Comparison of ENCODE assay signal across 25 cellular contexts in the genomic region with DNA sequence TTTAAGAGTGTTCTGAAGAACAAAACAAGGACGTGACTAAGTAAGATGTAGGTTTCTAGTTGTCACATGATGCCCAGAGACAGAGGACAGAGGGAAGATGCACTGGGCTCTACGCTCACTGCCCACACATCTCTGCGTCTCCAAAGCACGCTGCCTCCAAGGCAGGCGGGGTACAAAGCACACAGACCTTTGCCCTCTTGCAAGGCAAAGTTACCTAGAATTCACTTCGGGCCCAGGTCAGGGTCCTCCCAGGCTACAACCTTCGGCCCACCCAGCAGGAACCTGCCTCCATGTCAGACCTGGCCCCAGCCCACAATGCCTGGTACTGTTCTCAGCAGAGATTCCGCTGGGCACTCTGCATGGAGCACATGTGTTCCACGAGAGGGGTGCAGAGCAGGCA. TPM values are rescaled to one million over a fixed set of nuclear protein-coding genes. Genes with fewer than 3 reads are reported as not detected.
DNase-seq lines count a peak whose midpoint lies in the region; ATAC-seq, FAIRE-seq and TF ChIP-seq lines count a peak whose summit lies in the region.
"Had no signal": no experiment of that assay in that cellular context is flagged by ENCODE, and none has a peak within 500 bp of the region (broad histone marks: within the 10 kb centered on the region; RNA-seq: fewer than 3 reads in every experiment).

No MANE protein-coding gene starts in this region.

- no peak overlapping the region for H2BK12ac ChIP-seq in trophoblast cell (ENCODE audit: low read length)

- H4K91ac ChIP-seq in trophoblast cell (ENCODE audit: low read depth, low read length): no peak overlapping the region

- CTCF ChIA-PET in A549 (lab: Yijun Ruan, JAX): interaction anchor here (1.1 kb wide), 1 partner anchor 13 kb away, joined by 3 read pairs; no protein-coding TSS in a partner anchor
- CTCF ChIA-PET in HepG2 (lab: Yijun Ruan, JAX; ENCODE audit: low intra/inter-chr PET ratio, low total read pairs): no interaction called here

- POLR2A ChIA-PET in A549 (lab: Yijun Ruan, JAX) (no interaction called here), HepG2 (lab: Yijun Ruan, JAX) (no interaction called here)

- H3K79me1 ChIP-seq in trophoblast cell (ENCODE audit: low read length): no peaks in the 10 kb centered on the region

- DNase-seq in A549 (ENCODE audit: low read depth in 1 of 2, low spot score in 1 of 2) (no peak), HepG2 (ENCODE audit: low spot score) (no peak), trophoblast cell (no peak), DMS153 (lab: John Stamatoyannopoulos, UW) (no peak), breast epithelium (ENCODE audit: low spot score in 2 of 2) (no peak), BE2C (no peak)
- DNase-seq: ACHN; AML-193; Caco-2; CD4-positive, CD25-positive, alpha-beta regulatory T cell; CD8-positive, alpha-beta T cell; DMS 273 treated with DMSO at 0.1 percent for 48 hours; DMS53; DMS79 treated with DMSO at 0.1 percent for 48 hours; GM23248; H7; HCEC 1CT had no signal

- no peak overlapping the region for H3K9ac ChIP-seq in HepG2 (ENCODE audit: insufficient read depth, low read depth, low read length)
- no peak overlapping the region for H3K9ac ChIP-seq in trophoblast cell (ENCODE audit: low read length)
- H3K9ac ChIP-seq: GM23248 had no signal

- WGBS in A549 (ENCODE audit: missing lambda C conversion rate): 84% methylated on average over 8 of the region's 9 CpGs
- 61% methylated on average over 5 of the region's 9 CpGs for WGBS in HepG2 (ENCODE audit: low lambda C conversion rate)
- no CpG with 5 or more reads among the region's 9 CpGs for WGBS in trophoblast cell (ENCODE audit: extremely low coverage, insufficient coverage, insufficient read length)

- no peaks in the 10 kb centered on the region for H3K27me3 ChIP-seq in HepG2 (ENCODE audit: control insufficient read depth in 1 of 2, insufficient read depth in 2 of 2, low read length in 2 of 2)
- no peaks in the 10 kb centered on the region for H3K27me3 ChIP-seq in trophoblast cell (ENCODE audit: insufficient read depth, low read length)
- no peaks in the 10 kb centered on the region for H3K27me3 ChIP-seq in breast epithelium
- peaks cover 39% of the 10 kb centered on the region for H3K27me3 ChIP-seq in BE2C

- TF ChIP-seq CTCF in A549 (IDR thresholded peaks at IDR 0.05): no peak
- no peak for TF ChIP-seq CTCF in HepG2 (CRISPR knock-in tag; IDR thresholded peaks at IDR 0.05)
- TF ChIP-seq CTCF in breast epithelium (IDR thresholded peaks at IDR 0.05): no peak
- TF ChIP-seq CTCF in BE2C (IDR thresholded peaks at IDR 0.05; ENCODE audit: low read depth, low read length): no peak

- no peak overlapping the region for H2AK5ac ChIP-seq in trophoblast cell (ENCODE audit: low read length)

- H3K4me3 ChIP-seq in A549 (no peak overlapping the region), HepG2 (replicated peaks in 1 of 3; ENCODE audit: insufficient read depth in 1 of 3, low read depth in 2 of 3, low read length in 3 of 3) (no peak overlapping the region), trophoblast cell (ENCODE audit: low read depth, low read length) (no peak overlapping the region), breast epithelium (no peak overlapping the region), BE2C (ENCODE audit: low read depth, low read length) (no peak overlapping the region)
- H3K4me3 ChIP-seq: GM23248 had no signal

- H2BK120ac ChIP-seq in trophoblast cell (ENCODE audit: insufficient read depth, low read length, poor library complexity): no peak overlapping the region

- H3K36me3 ChIP-seq in HepG2 (replicated peaks in 1 of 2; ENCODE audit: control insufficient read depth in 1 of 2, insufficient read depth in 2 of 2, low read length in 2 of 2) (no peaks in the 10 kb centered on the region), trophoblast cell (ENCODE audit: control insufficient read depth in 1 of 2, insufficient read depth in 2 of 2, low read length in 2 of 2) (peaks cover 0 to 7% of the 10 kb centered on the region in 2 experiments), breast epithelium (no peaks in the 10 kb centered on the region), BE2C (no peaks in the 10 kb centered on the region)

- H3K4me2 ChIP-seq in A549 (no peak overlapping the region), HepG2 (ENCODE audit: low read depth, low read length) (no peak overlapping the region), trophoblast cell (ENCODE audit: low read length) (no peak overlapping the region)

- H2AFZ ChIP-seq in HepG2 (ENCODE audit: low read length) (no peak overlapping the region), trophoblast cell (ENCODE audit: insufficient read depth, low read length, poor library complexity) (no peak overlapping the region)
- H2AFZ ChIP-seq: GM23248 had no signal

- no peak for TF ChIP-seq POLR2A in A549 (IDR thresholded peaks at IDR 0.05; ENCODE audit: low read length)
- no peak for TF ChIP-seq POLR2A in HepG2 (IDR thresholded peaks at IDR 0.05; ENCODE audit: insufficient read depth in 1 of 2, low read depth in 2 of 2, low read length in 2 of 2)
- no peak for TF ChIP-seq POLR2A in breast epithelium (IDR thresholded peaks at IDR 0.05)

- H3K4me1 ChIP-seq in A549 (no peaks in the 10 kb centered on the region), HepG2 (ENCODE audit: insufficient read depth, low read length) (peaks cover 49% of the 10 kb centered on the region), trophoblast cell (ENCODE audit: control insufficient read depth in 1 of 2, insufficient read depth in 2 of 2, low read length in 2 of 2) (peaks cover 0 to 9% of the 10 kb centered on the region in 2 experiments), breast epithelium (no peaks in the 10 kb centered on the region), BE2C (no peaks in the 10 kb centered on the region)
- H3K4me1 ChIP-seq: Caco-2 had no signal

- H3K79me2 ChIP-seq in HepG2 (ENCODE audit: insufficient read depth, low read length): no peaks in the 10 kb centered on the region
- peaks cover 1% of the 10 kb centered on the region for H3K79me2 ChIP-seq in trophoblast cell (ENCODE audit: control insufficient read depth, insufficient read depth, low read length, poor library complexity)

- H3K4ac ChIP-seq in trophoblast cell (ENCODE audit: low read depth, low read length): no peak overlapping the region

- no peak for ATAC-seq in A549
- peak; percentile 13 for ATAC-seq in esophagus mucosa
- no peak for ATAC-seq in HepG2
- ATAC-seq in HG02870 (IDR thresholded peaks at IDR 0.05; ENCODE audit: unreplicated experiment): no peak
- ATAC-seq: CD8-positive, alpha-beta T cell had no signal

- no peak overlapping the region for H2BK5ac ChIP-seq in trophoblast cell (ENCODE audit: low read depth, low read length, poor library complexity)

- H3K14ac ChIP-seq in trophoblast cell (ENCODE audit: low read length): no peak overlapping the region

- H3K18ac ChIP-seq in trophoblast cell (ENCODE audit: low read length): peak overlapping the region; percentile 14

- no peak overlapping the region for H4K12ac ChIP-seq in trophoblast cell (ENCODE audit: low read depth, low read length)

- intact Hi-C loops in HepG2 (cut with micrococcal nuclease; ENCODE audit: unreplicated experiment): no loop called here
- intact Hi-C loops in breast epithelium (cut with DNase I; ENCODE audit: low total_unique reads): no loop called here

- in situ Hi-C loops in HepG2 (cut with HindIII; ENCODE audit: extremely low pct_ligation_motif_present, low pct_unique_long_range_greater_than_20kb): no loop called here

- no peak for FAIRE-seq in A549 (lab: Jason Lieb, UNC)
- no peak for FAIRE-seq in HepG2 (lab: Jason Lieb, UNC)
- FAIRE-seq: A204.1, G401.6, GM12892, H1 had no signal

- H4K8ac ChIP-seq in trophoblast cell (ENCODE audit: low read depth, low read length): no peak overlapping the region

- no peak for TF ChIP-seq RAD21 in A549 (conservative IDR thresholded peaks at IDR 0.05 in 1 of 2, IDR thresholded peaks at IDR 0.05 in 1 of 2)
- TF ChIP-seq RAD21 in HepG2 (CRISPR knock-in tag; IDR thresholded peaks at IDR 0.05): no peak

- no TSS peak for BruUV-seq in HepG2 (replicated peaks; lab: Mats Ljungman, UMichigan)

- H3K23ac ChIP-seq in trophoblast cell (ENCODE audit: low read length): no peak overlapping the region

- H3K27ac ChIP-seq in A549 (no peak overlapping the region), HepG2 (ENCODE audit: extremely low read length, insufficient read depth, low read length) (no peak overlapping the region), trophoblast cell (ENCODE audit: low read depth, low read length) (no peak overlapping the region), breast epithelium (no peak overlapping the region)
- H3K27ac ChIP-seq: 22Rv1, C4-2B, GM23248 had no signal

- no peaks in the 10 kb centered on the region for H4K20me1 ChIP-seq in HepG2 (ENCODE audit: insufficient read depth, low read length)

- H3K9me3 ChIP-seq in A549: no peaks in the 10 kb centered on the region
- no peaks in the 10 kb centered on the region for H3K9me3 ChIP-seq in HepG2 (ENCODE audit: low read length)
- no peaks in the 10 kb centered on the region for H3K9me3 ChIP-seq in trophoblast cell (ENCODE audit: insufficient read depth, low read depth, low read length)
- H3K9me3 ChIP-seq in breast epithelium: no peaks in the 10 kb centered on the region
- no peaks in the 10 kb centered on the region for H3K9me3 ChIP-seq in BE2C
- H3K9me3 ChIP-seq: Caco-2 had no signal

- TF ChIP-seq EP300 in A549 (IDR thresholded peaks at IDR 0.05) (no peak), HepG2 (IDR thresholded peaks at IDR 0.05; ENCODE audit: low read depth in 2 of 2, low read length in 2 of 2) (no peak), HepG2 (CRISPR knock-in tag; IDR thresholded peaks at IDR 0.05; ENCODE audit: borderline replicate concordance) (no peak)

RNA-seq across cellular contexts. Expression of a gene that starts 26.5 kb away (rescaled TPM):
- 23.2 and 42.3 TPM in 2 replicates for polyA plus RNA-seq in A549 (2011; rRNA removed)
- 10.1 and 12.7 TPM in 2 replicates for polyA plus RNA-seq in A549 (2012; cell fraction: cytosol; rRNA removed)
- polyA plus RNA-seq in A549 (2012; cell fraction: nucleus; rRNA removed): 19.9 and 33.8 TPM in 2 replicates
- 34.7 to 37.6 TPM (median 37.0 TPM) in 3 replicates for polyA plus RNA-seq in A549 (2017; fragmentation: RNase III; extraction: RNeasy Plus Mini Kit Qiagen cat#74134 plus additional on column Dnase treatment)
- 64.5 and 88.4 TPM in 2 replicates for polyA minus RNA-seq in A549 (2011; rRNA and poly(A)+ RNA removed)
- 14.2 TPM for total RNA-seq in esophagus mucosa
- 6.8 and 8.3 TPM in 2 replicates for total RNA-seq in HepG2 (2016; rRNA removed; fragmentation: Illumina TruSeq; extraction: Trizol)
- 5.3 and 6.7 TPM in 2 replicates for total RNA-seq in HepG2 (2016; cell fraction: cytosol; rRNA removed; fragmentation: Illumina TruSeq; extraction: Trizol; ENCODE audit: low read depth)
- 6.0 and 6.8 TPM in 2 replicates for total RNA-seq in HepG2 (2016; cell fraction: insoluble cytoplasmic fraction; rRNA removed; fragmentation: Illumina TruSeq; extraction: Trizol)
- total RNA-seq in HepG2 (2016; cell fraction: membrane; rRNA removed; fragmentation: Illumina TruSeq; extraction: Trizol): 5.8 and 7.2 TPM in 2 replicates
- total RNA-seq in HepG2 (2016; cell fraction: nucleus; rRNA removed; fragmentation: Illumina TruSeq; extraction: Trizol): 9.6 and 9.8 TPM in 2 replicates
- 4.0 and 5.6 TPM in 2 replicates for polyA plus RNA-seq in HepG2 (2011; rRNA removed)
- 3.2 and 4.2 TPM in 2 replicates for polyA plus RNA-seq in HepG2 (2011; cell fraction: cytosol; rRNA removed)
- polyA plus RNA-seq in HepG2 (2011; cell fraction: nucleus; rRNA removed): 10.8 and 14.7 TPM in 2 replicates
- 5.0 and 10.6 TPM in 2 replicates for polyA plus RNA-seq in HepG2 (2012)
- polyA plus RNA-seq in HepG2 (2016; cell fraction: cytosol; fragmentation: Illumina TruSeq; extraction: Trizol; ENCODE audit: low read depth): 2.0 and 2.5 TPM in 2 replicates
- polyA plus RNA-seq in HepG2 (2016; cell fraction: insoluble cytoplasmic fraction; fragmentation: Illumina TruSeq; extraction: Trizol; ENCODE audit: low read depth): 5.9 and 7.3 TPM in 2 replicates
- 3.6 and 4.4 TPM in 2 replicates for polyA plus RNA-seq in HepG2 (2016; cell fraction: membrane; fragmentation: Illumina TruSeq; extraction: Trizol; ENCODE audit: low read depth)
- 13.4 and 14.4 TPM in 2 replicates for polyA plus RNA-seq in HepG2 (2016; cell fraction: nucleus; fragmentation: Illumina TruSeq; extraction: Trizol; ENCODE audit: insufficient read depth, low read depth)
- polyA minus RNA-seq in HepG2 (2011; rRNA and poly(A)+ RNA removed; ENCODE audit: low replicate concordance): 14.7 and 40.4 TPM in 2 replicates
- 7.3 and 9.2 TPM in 2 replicates for polyA minus RNA-seq in HepG2 (2011; cell fraction: cytosol; rRNA and poly(A)+ RNA removed)
- 26.9 and 31.1 TPM in 2 replicates for polyA minus RNA-seq in HepG2 (2011; cell fraction: nucleus; rRNA and poly(A)+ RNA removed)
- 24.4 and 24.9 TPM in 2 replicates for polyA plus RNA-seq in trophoblast cell (2013)
- total RNA-seq in breast epithelium: 10 to 100 TPM; 56.8 to 71.1 (median 61.2) TPM
- polyA plus RNA-seq in BE2C (2012; ENCODE audit: insufficient read depth, insufficient read length, low read depth): 0.82 TPM
